In genomic region chr10:123643315-123643714, GRCh38 we compare ENCODE assay signal across 2 cellular contexts.
TF ChIP-seq lines count a peak whose summit lies in the region.

No MANE protein-coding gene starts in this region.

TF ChIP-seq in GM23338, 12 proteins besides CTCF, POLR2A, EP300 and RAD21 (continued from another document):
- TF ChIP-seq ZNF462 (CRISPR knock-in tag; IDR thresholded peaks at IDR 0.05): no peak
- TF ChIP-seq REST (IDR thresholded peaks at IDR 0.05; ENCODE audit: unreplicated experiment): no peak

TF ChIP-seq in WTC11, 78 proteins besides CTCF, POLR2A, EP300 and RAD21 (continued from another document):
- TF ChIP-seq STAT6 (CRISPR knock-in tag; conservative IDR thresholded peaks at IDR 0.05; ENCODE audit: low read depth) (no peak), ZSCAN18 (CRISPR knock-in tag; IDR thresholded peaks at IDR 0.05) (no peak), ZNF263 (CRISPR knock-in tag; IDR thresholded peaks at IDR 0.05; ENCODE audit: low read depth) (no peak), RORB (CRISPR knock-in tag; IDR thresholded peaks at IDR 0.05) (no peak), PRRX2 (CRISPR knock-in tag; IDR thresholded peaks at IDR 0.05) (no peak), ZNF317 (CRISPR knock-in tag; IDR thresholded peaks at IDR 0.05; ENCODE audit: borderline replicate concordance, low read depth) (no peak)
- TF ChIP-seq, protein P1, sequence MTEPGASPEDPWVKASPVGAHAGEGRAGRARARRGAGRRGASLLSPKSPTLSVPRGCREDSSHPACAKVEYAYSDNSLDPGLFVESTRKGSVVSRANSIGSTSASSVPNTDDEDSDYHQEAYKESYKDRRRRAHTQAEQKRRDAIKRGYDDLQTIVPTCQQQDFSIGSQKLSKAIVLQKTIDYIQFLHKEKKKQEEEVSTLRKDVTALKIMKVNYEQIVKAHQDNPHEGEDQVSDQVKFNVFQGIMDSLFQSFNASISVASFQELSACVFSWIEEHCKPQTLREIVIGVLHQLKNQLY (CRISPR knock-in tag; IDR thresholded peaks at IDR 0.05): no peak
